7 cellular contexts compared by ENCODE assay signal in genomic region chr10:32042730-32043129, GRCh38. TPM values are rescaled to one million over a fixed set of nuclear protein-coding genes. Genes with fewer than 3 reads are reported as not detected.
DNase-seq lines count a peak whose midpoint lies in the region; ATAC-seq and TF ChIP-seq lines count a peak whose summit lies in the region.
"Not testable (repeated sequence)": the region's sequence is repeated elsewhere in the genome, so short reads cannot be mapped to it uniquely, and the experiment has no call there.

No MANE protein-coding gene starts in this region.

- H2AFZ ChIP-seq in trophoblast cell (ENCODE audit: insufficient read depth, low read length, poor library complexity) = not testable (repeated sequence)

- not testable (repeated sequence) for H3K27me3 Mint-ChIP-seq in CD8-positive, alpha-beta T cell (ENCODE audit: low read depth); activated CD4-positive, alpha-beta T cell treated with anti-CD3 and anti-CD28 coated beads for 36 hours

- H2AK5ac ChIP-seq in trophoblast cell (ENCODE audit: low read length) = not testable (repeated sequence)

- H4K12ac ChIP-seq in trophoblast cell (ENCODE audit: low read depth, low read length) = not testable (repeated sequence)

- peak overlapping the region; percentile 4 for H3K4ac ChIP-seq in trophoblast cell (ENCODE audit: low read depth, low read length)

- H2BK5ac ChIP-seq in trophoblast cell (ENCODE audit: low read depth, low read length, poor library complexity) = not testable (repeated sequence)

- H3K9ac ChIP-seq in trophoblast cell (ENCODE audit: low read length) = not testable (repeated sequence)

- H3K27ac Mint-ChIP-seq in CD8-positive, alpha-beta T cell = peak overlapping the region; percentile 60
- peak overlapping the region; percentile 73 for H3K27ac Mint-ChIP-seq in activated CD4-positive, alpha-beta T cell treated with anti-CD3 and anti-CD28 coated beads for 36 hours

- not testable (repeated sequence) for H3K9me3 ChIP-seq in CD8-positive, alpha-beta T cell (ENCODE audit: low read length); left ventricle myocardium inferior (replicated peaks); trophoblast cell (ENCODE audit: insufficient read depth, low read depth, low read length)

- H3K9me3 Mint-ChIP-seq in CD8-positive, alpha-beta T cell; activated CD4-positive, alpha-beta T cell treated with anti-CD3 and anti-CD28 coated beads for 36 hours (ENCODE audit: low read depth): not testable (repeated sequence)

- not testable (repeated sequence) for H4K91ac ChIP-seq in trophoblast cell (ENCODE audit: low read depth, low read length)

- TF ChIP-seq CTCF in CD8-positive, alpha-beta T cell (IDR thresholded peaks at IDR 0.05); epithelial cell of esophagus (IDR thresholded peaks at IDR 0.05; ENCODE audit: insufficient read depth, low read depth, low read length, missing control alignments); left ventricle myocardium inferior (IDR thresholded peaks at IDR 0.05; ENCODE audit: borderline replicate concordance): not testable (repeated sequence)

- H2BK120ac ChIP-seq in trophoblast cell (ENCODE audit: insufficient read depth, low read length, poor library complexity) = not testable (repeated sequence)

- CTCF ChIA-PET in CD8-positive, alpha-beta T cell (lab: Charles Lee) = interaction anchor here (0.8 kb wide), 1 partner anchor 12 kb away, joined by 3 read pairs; no protein-coding TSS in a partner anchor
- CTCF ChIA-PET in activated CD4-positive, alpha-beta T cell treated with anti-CD3 and anti-CD28 coated beads for 36 hours (lab: Charles Lee) = interaction anchor here (1.2 to 2.4 kb wide), 4 partner anchors 12 to 327 kb away, joined by 3 to 7 read pairs (median 4); no protein-coding TSS in a partner anchor

- not testable (repeated sequence) for H3K79me1 ChIP-seq in trophoblast cell (ENCODE audit: low read length)

- H3K4me3 ChIP-seq in CD8-positive, alpha-beta T cell (ENCODE audit: low read depth, low read length); epithelial cell of esophagus (ENCODE audit: low read length); left ventricle myocardium inferior; trophoblast cell (ENCODE audit: low read depth, low read length): not testable (repeated sequence)

- not testable (repeated sequence) for H3K27ac ChIP-seq in CD8-positive, alpha-beta T cell (ENCODE audit: low read depth, low read length); trophoblast cell (ENCODE audit: low read depth, low read length)
- H3K27ac ChIP-seq in left ventricle myocardium inferior (replicated peaks) = peak overlapping the region; percentile 70

- not testable (repeated sequence) for H3K79me2 ChIP-seq in trophoblast cell (ENCODE audit: control insufficient read depth, insufficient read depth, low read length, poor library complexity)

- H3K14ac ChIP-seq in trophoblast cell (ENCODE audit: low read length) = not testable (repeated sequence)

- H3K27me3 ChIP-seq in CD8-positive, alpha-beta T cell (ENCODE audit: insufficient read depth, low read length); left ventricle myocardium inferior (ENCODE audit: low read depth); trophoblast cell (ENCODE audit: insufficient read depth, low read length): not testable (repeated sequence)

- not testable (repeated sequence) for H4K8ac ChIP-seq in trophoblast cell (ENCODE audit: low read depth, low read length)

- H3K4me2 ChIP-seq in trophoblast cell (ENCODE audit: low read length) = not testable (repeated sequence)

- not testable (repeated sequence) for H2BK12ac ChIP-seq in trophoblast cell (ENCODE audit: low read length)

- H3K36me3 Mint-ChIP-seq in CD8-positive, alpha-beta T cell = peaks cover 68% of the 10 kb centered on the region
- H3K36me3 Mint-ChIP-seq in activated CD4-positive, alpha-beta T cell treated with anti-CD3 and anti-CD28 coated beads for 36 hours (ENCODE audit: low read depth) = peaks cover 59% of the 10 kb centered on the region

- POLR2A ChIA-PET in CD8-positive, alpha-beta T cell (lab: Charles Lee); activated CD4-positive, alpha-beta T cell treated with anti-CD3 and anti-CD28 coated beads for 36 hours (lab: Charles Lee): not testable (repeated sequence)

- intact Hi-C loops in CD8-positive, alpha-beta T cell (cut with DNase I, micrococcal nuclease) = loop anchor here in 1 of 2 experiments (10.0 kb wide), 1 partner anchor 252 kb away; no protein-coding TSS in a partner anchor
- intact Hi-C loops in activated CD4-positive, alpha-beta T cell treated with anti-CD3 and anti-CD28 coated beads for 36 hours (cut with DNase I, micrococcal nuclease) = loop anchor here in 1 of 2 experiments (1.0 kb wide), 1 partner anchor 11 kb away; no protein-coding TSS in a partner anchor
- intact Hi-C loops in left ventricle myocardium inferior (cut with micrococcal nuclease) = not testable (repeated sequence)

- H3K18ac ChIP-seq in trophoblast cell (ENCODE audit: low read length) = not testable (repeated sequence)

- not testable (repeated sequence) for H3K23ac ChIP-seq in trophoblast cell (ENCODE audit: low read length)

- not testable (repeated sequence) for H3K4me3 Mint-ChIP-seq in CD8-positive, alpha-beta T cell; activated CD4-positive, alpha-beta T cell treated with anti-CD3 and anti-CD28 coated beads for 36 hours

- not testable (repeated sequence) for H3K36me3 ChIP-seq in CD8-positive, alpha-beta T cell (ENCODE audit: insufficient read depth, low read length)
- H3K36me3 ChIP-seq in left ventricle myocardium inferior = peaks cover 39% of the 10 kb centered on the region
- peaks cover 11 to 17% of the 10 kb centered on the region in 2 experiments for H3K36me3 ChIP-seq in trophoblast cell (ENCODE audit: control insufficient read depth in 1 of 2, insufficient read depth in 2 of 2, low read length in 2 of 2)

- H3K4me1 Mint-ChIP-seq in CD8-positive, alpha-beta T cell (ENCODE audit: low read depth) = peaks cover 72% of the 10 kb centered on the region
- H3K4me1 Mint-ChIP-seq in activated CD4-positive, alpha-beta T cell treated with anti-CD3 and anti-CD28 coated beads for 36 hours = peaks cover 67% of the 10 kb centered on the region

- not testable (repeated sequence) for ATAC-seq in CD8-positive, alpha-beta T cell
- peak; percentile 44 for ATAC-seq in activated CD4-positive, alpha-beta T cell treated with anti-CD3 and anti-CD28 coated beads for 36 hours

- WGBS in trophoblast cell (ENCODE audit: extremely low coverage, insufficient coverage, insufficient read length) = no CpG with 5 or more reads among the region's 8 CpGs

- peaks cover 29% of the 10 kb centered on the region for H3K4me1 ChIP-seq in CD8-positive, alpha-beta T cell (ENCODE audit: insufficient read depth, low read length)
- peaks cover 100% of the 10 kb centered on the region for H3K4me1 ChIP-seq in left ventricle myocardium inferior
- not testable (repeated sequence) for H3K4me1 ChIP-seq in trophoblast cell (ENCODE audit: control insufficient read depth in 1 of 2, insufficient read depth in 2 of 2, low read length in 2 of 2)

- DNase-seq in CD8-positive, alpha-beta T cell; activated CD4-positive, alpha-beta T cell treated with anti-CD3 and anti-CD28 coated beads for 36 hours; left ventricle myocardium inferior; trophoblast cell: not testable (repeated sequence)
- peak; percentile 74 for DNase-seq in LHCN-M2 (ENCODE audit: low read depth)
- peak; percentile 61 for DNase-seq in amniotic epithelial cell (ENCODE audit: low read depth)
- DNase-seq in epithelial cell of esophagus (ENCODE audit: low read depth) = peak; percentile 31

RNA-seq across cellular contexts. Expression of gene KIF5B, which starts 13.5 kb away (rescaled TPM):
- total RNA-seq in CD8-positive, alpha-beta T cell = 10 to 100 TPM; 53.2 to 53.8 TPM
- total RNA-seq in LHCN-M2 (2014; rRNA removed) (174 and 194 TPM in 2 replicates), left ventricle myocardium inferior (144 TPM)
- 37.2 TPM for polyA plus RNA-seq in LHCN-M2 (2012)
- total RNA-seq in activated CD4-positive, alpha-beta T cell treated with anti-CD3 and anti-CD28 coated beads for 36 hours = 10 to 100 TPM; 57.4 to 59.9 TPM
- polyA plus RNA-seq in trophoblast cell (2013) = 99.0 and 102 TPM in 2 replicates
